ENCODE assay signal across 28 cellular contexts in genomic region chr5:123014689-123015088, GRCh38. TPM values are rescaled to one million over a fixed set of nuclear protein-coding genes. Genes with fewer than 3 reads are reported as not detected.
"Had no signal": no experiment of that assay in that cellular context is flagged by ENCODE, and none has a peak within 500 bp of the region (broad histone marks: within the 10 kb centered on the region; RNA-seq: fewer than 3 reads in every experiment).

No MANE protein-coding gene starts in this region.

- ATAC-seq: foreskin keratinocyte; gastroesophageal sphincter; heart left ventricle; left cardiac atrium; left ventricle myocardium superior; mucosa of descending colon; naive thymus-derived CD4-positive, alpha-beta T cell; psoas muscle; right cardiac atrium; stimulated activated naive B cell treated with anti-CD40 and anti-IgM and Interleukin-4, amounts not matched to agents 10 μg/mL and 1 μg/mL and 100 μg/mL, for 72 hours had no signal

- H3K79me2 ChIP-seq: hepatocyte had no signal

- H3K9me3 ChIP-seq: esophagus muscularis mucosa, gastroesophageal sphincter, heart left ventricle, mucosa of descending colon, psoas muscle, stomach, tibial artery had no signal

- FAIRE-seq: endothelial cell of umbilical vein, islet of Langerhans had no signal

- H3K36me3 ChIP-seq: heart left ventricle, neural progenitor cell, stomach, tibial artery had no signal

- H3K4me3 Mint-ChIP-seq: mesothelial cell of epicardium; naive thymus-derived CD4-positive, alpha-beta T cell; nephron; neural progenitor cell; stimulated activated naive B cell treated with anti-CD40 and anti-IgM and Interleukin-4, amounts not matched to agents 10 μg/mL and 1 μg/mL and 100 μg/mL, for 72 hours; type B pancreatic cell had no signal

- H3K4me1 Mint-ChIP-seq: naive thymus-derived CD4-positive, alpha-beta T cell; nephron; neural progenitor cell; stimulated activated naive B cell treated with anti-CD40 and anti-IgM and Interleukin-4, amounts not matched to agents 10 μg/mL and 1 μg/mL and 100 μg/mL, for 72 hours had no signal

- DNase-seq: dermis blood vessel endothelial cell; effector memory CD4-positive, alpha-beta T cell; foreskin keratinocyte; heart left ventricle; left cardiac atrium; left ventricle myocardium superior; mesenchymal stem cell; mucosa of descending colon; naive thymus-derived CD4-positive, alpha-beta T cell; posterior cingulate gyrus; psoas muscle; right cardiac atrium; stimulated activated CD4-positive, alpha-beta T cell treated with anti-CD3 and anti-CD28 coated beads, Interleukin-15, amount 100 ng/mL, for 24 hours; stimulated activated CD4-positive, alpha-beta T cell treated with anti-CD3 and anti-CD28 coated beads, Interleukin-2, amount 100 ng/mL, for 48 hours; stimulated activated naive B cell treated with anti-CD40 and anti-IgM and Interleukin-4, amounts not matched to agents 10 μg/mL and 1 μg/mL and 100 μg/mL, for 72 hours; stomach; tibial artery had no signal

- H3K9ac ChIP-seq: neural progenitor cell had no signal

- H3K4me2 ChIP-seq: hepatocyte, neural progenitor cell had no signal

- H3K4me1 ChIP-seq: esophagus muscularis mucosa, foreskin keratinocyte, gastroesophageal sphincter, heart left ventricle, neural progenitor cell, psoas muscle, stomach, tibial artery had no signal

- H3K27ac Mint-ChIP-seq: mesothelial cell of epicardium; naive thymus-derived CD4-positive, alpha-beta T cell; nephron; neural progenitor cell; stimulated activated naive B cell treated with anti-CD40 and anti-IgM and Interleukin-4, amounts not matched to agents 10 μg/mL and 1 μg/mL and 100 μg/mL, for 72 hours; type B pancreatic cell had no signal

- H3K27me3 Mint-ChIP-seq: type B pancreatic cell had no signal

- H3K4me3 ChIP-seq: coronary artery, esophagus muscularis mucosa, gastroesophageal sphincter, heart left ventricle, hepatocyte, mucosa of descending colon, neural progenitor cell, psoas muscle, skin epidermis, stomach, tibial artery had no signal

- H3K27ac ChIP-seq: coronary artery, esophagus muscularis mucosa, foreskin keratinocyte, gastroesophageal sphincter, heart left ventricle, hepatocyte, neural progenitor cell, psoas muscle, skin epidermis, stomach, tibial artery had no signal

- H3K27me3 ChIP-seq: esophagus muscularis mucosa, foreskin keratinocyte, gastroesophageal sphincter, heart left ventricle, hepatocyte, neural progenitor cell, stomach, tibial artery had no signal

- H2AFZ ChIP-seq: hepatocyte, neural progenitor cell had no signal

RNA-seq across cellular contexts. Expression of gene PPIC, which starts 21.8 kb away (rescaled TPM):
- total RNA-seq: naive thymus-derived CD4-positive, alpha-beta T cell had no signal
- polyA plus RNA-seq: naive thymus-derived CD4-positive, alpha-beta T cell had no signal
